Comparison of ENCODE assay signal across 8 cellular contexts in the genomic region with DNA sequence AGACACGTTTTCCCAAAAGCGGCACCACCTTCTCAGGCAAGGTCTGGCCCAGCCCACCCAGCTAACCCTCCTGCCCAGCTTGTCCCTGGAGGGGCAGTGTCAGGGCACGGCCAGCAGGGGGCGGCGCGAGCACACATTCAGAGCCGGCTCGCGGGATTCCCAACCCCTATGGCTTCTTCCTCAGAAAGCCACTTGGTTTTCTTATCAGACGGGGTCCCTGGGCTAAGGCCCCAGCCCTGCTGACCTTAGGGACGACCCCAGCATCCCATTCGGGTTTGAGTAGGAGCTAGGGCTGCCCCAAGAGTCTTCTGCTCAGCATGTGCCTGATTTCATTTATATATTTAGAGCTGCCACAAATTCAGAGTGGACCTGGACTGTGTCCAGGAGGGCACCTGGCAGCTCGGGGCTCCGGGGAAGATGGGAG. TPM values are rescaled to one million over a fixed set of nuclear protein-coding genes. Genes with fewer than 3 reads are reported as not detected.
DNase-seq lines count a peak whose midpoint lies in the region; ATAC-seq, FAIRE-seq and TF ChIP-seq lines count a peak whose summit lies in the region.

No MANE protein-coding gene starts in this region.

- no peak for TF ChIP-seq POLR2A in prostate gland (IDR thresholded peaks at IDR 0.05)

- ATAC-seq in GM21717 (IDR thresholded peaks at IDR 0.05; ENCODE audit: unreplicated experiment) = peak; percentile 83

- peaks cover 8% of the 10 kb centered on the region for H3K4me1 ChIP-seq in prostate gland (replicated peaks)

- H3K4me1 Mint-ChIP-seq in activated naive CD8-positive, alpha-beta T cell (ENCODE audit: low read depth) = peaks cover 29% of the 10 kb centered on the region

- no peaks in the 10 kb centered on the region for H3K36me3 ChIP-seq in prostate gland

- H3K4me3 Mint-ChIP-seq in activated naive CD8-positive, alpha-beta T cell = peak overlapping the region; percentile 37

- no peak overlapping the region for H3K4me3 ChIP-seq in prostate gland

- H3K27ac Mint-ChIP-seq in activated naive CD8-positive, alpha-beta T cell = peak overlapping the region; percentile 58

- H3K27ac ChIP-seq in prostate gland = no peak overlapping the region

- no peaks in the 10 kb centered on the region for H3K9me3 ChIP-seq in prostate gland

- no peaks in the 10 kb centered on the region for H3K9me3 Mint-ChIP-seq in activated naive CD8-positive, alpha-beta T cell (ENCODE audit: low read depth)

- peak; percentile 91 to 97 (median 92) for TF ChIP-seq CTCF in prostate gland (IDR thresholded peaks at IDR 0.05)

- no peaks in the 10 kb centered on the region for H3K27me3 Mint-ChIP-seq in activated naive CD8-positive, alpha-beta T cell

- FAIRE-seq in urothelium cell line (lab: Jason Lieb, UNC) = peak; percentile 94

- H3K27me3 ChIP-seq in prostate gland (replicated peaks; ENCODE audit: insufficient read depth) = no peaks in the 10 kb centered on the region

- DNase-seq in DMS 273 (lab: John Stamatoyannopoulos, UW; ENCODE audit: unreplicated experiment) (peak; percentile 85), M059J (ENCODE audit: low read depth) (peak; percentile 63), SW480 (ENCODE audit: low spot score) (peak; percentile 58), cardiac septum (ENCODE audit: low spot score) (peak; percentile 85), prostate gland (ENCODE audit: low spot score) (peak; percentile 73), urothelium cell line (ENCODE audit: low spot score) (peak; percentile 91)

- WGBS in prostate gland = under 1% methylated on average over 14 of the region's 14 CpGs

- H3K36me3 Mint-ChIP-seq in activated naive CD8-positive, alpha-beta T cell = peaks cover 2% of the 10 kb centered on the region

- intact Hi-C loops in cardiac septum (cut with DNase I) (loop anchor here (5.0 kb wide), 1 partner anchor 95 kb away; no protein-coding TSS in a partner anchor), prostate gland (cut with DNase I) (loop anchor here (5.0 kb wide), 1 partner anchor 35 kb away; a partner anchor contains a TSS)

RNA-seq across cellular contexts. Expression of a gene that starts 14.5 kb away (rescaled TPM):
- total RNA-seq in M059J (2014; rRNA removed; shearing (Covaris generic)) = not detected in 2 replicates
- not detected for total RNA-seq in cardiac septum
- not detected for total RNA-seq in prostate gland

RNA-seq across cellular contexts. Expression of a gene that starts 36.9 kb away (rescaled TPM):
- 53.0 and 72.0 TPM in 2 replicates for total RNA-seq in M059J (2014; rRNA removed; shearing (Covaris generic))
- total RNA-seq in cardiac septum (2.4 TPM), prostate gland (10 to 100 TPM in 1 of 2 donors, 1 to 10 TPM in 1; 7.8 to 22.7 TPM)
